21 cellular contexts compared by ENCODE assay signal in the genomic region with DNA sequence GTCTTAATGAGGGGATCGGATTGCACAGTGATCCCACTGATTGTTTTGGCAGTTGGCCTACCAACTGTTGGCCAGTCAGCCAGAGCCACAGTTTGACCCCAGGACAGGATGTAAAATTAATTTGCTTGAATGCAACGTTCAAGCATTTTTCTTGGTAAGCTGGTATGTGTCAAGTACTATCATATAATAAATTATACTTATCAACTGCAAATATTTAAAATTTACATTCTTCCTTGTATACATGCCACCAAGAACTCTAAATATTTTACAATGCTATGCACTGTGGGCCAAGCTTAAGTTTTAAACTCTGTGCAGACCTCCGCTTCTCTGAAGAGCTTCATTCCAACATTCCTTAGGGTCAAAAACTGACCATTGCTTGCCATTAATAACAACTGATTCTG.
DNase-seq lines count a peak whose midpoint lies in the region; ATAC-seq and TF ChIP-seq lines count a peak whose summit lies in the region.
"Had no signal": no experiment of that assay in that cellular context is flagged by ENCODE, and none has a peak within 500 bp of the region (broad histone marks: within the 10 kb centered on the region; RNA-seq: fewer than 3 reads in every experiment).

No MANE protein-coding gene starts in this region.

- in situ Hi-C loops in astrocyte of the cerebellum (cut with HindIII; ENCODE audit: low sequenced_read_pairs) = no loop called here

- ATAC-seq in HG03378 (IDR thresholded peaks at IDR 0.05; ENCODE audit: unreplicated experiment) = no peak
- no peak for ATAC-seq in HG03175 (IDR thresholded peaks at IDR 0.05; ENCODE audit: unreplicated experiment)
- ATAC-seq: activated CD8-positive, alpha-beta memory T cell treated with anti-CD3 and anti-CD28 coated beads, Interleukin-2, amount 10 ng/mL, durations not matched to agents 7 days and 5 days; activated T-cell treated with anti-CD3 and anti-CD28 coated beads, Interleukin-2, amount 50 U/mL, for 72 hours; K562; lower lobe of right lung; psoas muscle had no signal

- POLR2A ChIA-PET in AG04449 (lab: Yijun Ruan, JAX) = interaction anchor here (0.6 kb wide), 1 partner anchor 14 kb away, joined by 3 read pairs; no protein-coding TSS in a partner anchor

- no peak for TF ChIP-seq CTCF in AG04449 (IDR thresholded peaks at IDR 0.05; ENCODE audit: insufficient read depth, low read length, missing control alignments)
- no peak for TF ChIP-seq CTCF in astrocyte of the cerebellum (IDR thresholded peaks at IDR 0.05; ENCODE audit: low read depth, low read length, missing control alignments)
- no peak for TF ChIP-seq CTCF in fibroblast of villous mesenchyme (IDR thresholded peaks at IDR 0.05; ENCODE audit: insufficient read depth, low read depth, low read length)

- H3K4me3 ChIP-seq in AG04449 (ENCODE audit: low read depth, low read length) = no peak overlapping the region
- no peak overlapping the region for H3K4me3 ChIP-seq in astrocyte of the cerebellum (ENCODE audit: low read depth, low read length)
- no peak overlapping the region for H3K4me3 ChIP-seq in fibroblast of villous mesenchyme (ENCODE audit: low read depth, low read length)
- H3K4me3 ChIP-seq: K562, lower lobe of right lung, Peyer's patch, psoas muscle, vagina had no signal

- DNase-seq in AG04449 (ENCODE audit: low read depth, low spot score) = peak; percentile 38
- DNase-seq in HS-27A (ENCODE audit: low read depth) = peak; percentile 74
- peak; percentile 85 for DNase-seq in astrocyte of the cerebellum (ENCODE audit: low read depth)
- DNase-seq in fibroblast of villous mesenchyme (ENCODE audit: low read depth) = peak; percentile 93
- DNase-seq in DMS79 treated with DMSO at 0.1 percent for 48 hours (lab: John Stamatoyannopoulos, UW) = no peak
- no peak for DNase-seq in medulla oblongata (ENCODE audit: extremely low spot score)
- DNase-seq: ACHN; activated CD4-positive, alpha-beta T cell treated with anti-CD3 and anti-CD28 coated beads, Interleukin-2, amount 10 ng/mL, durations not matched to agents 7 days and 5 days; activated CD8-positive, alpha-beta memory T cell treated with anti-CD3 and anti-CD28 coated beads, Interleukin-2, amount 10 ng/mL, durations not matched to agents 7 days and 5 days; activated naive CD4-positive, alpha-beta T cell treated with anti-CD3 and anti-CD28 coated beads for 36 hours; activated T-cell treated with anti-CD3 and anti-CD28 coated beads, Interleukin-2, amount 50 U/mL, for 72 hours; cerebellar nuclear complex; GDM1; lower lobe of right lung; NCI-H1417 treated with DMSO at 0.1 percent for 48 hours; Peyer's patch; psoas muscle had no signal

- CTCF ChIA-PET in AG04449 (lab: Yijun Ruan, JAX) = interaction anchor here (3.7 kb wide), 1 partner anchor 15 kb away, joined by 12 read pairs; no protein-coding TSS in a partner anchor

Comparison
In these comparisons a context has a peak if more than half of its experiments do, and no peak if none do; other contexts are left out.
1. DNase-seq: peak in AG04449 (single experiment), HS-27A (single experiment), astrocyte of the cerebellum (single experiment) and fibroblast of villous mesenchyme (single experiment); none in DMS79 treated with DMSO at 0.1 percent for 48 hours (single experiment) and medulla oblongata (single experiment).